Comparison of ENCODE assay signal across 1 cellular context in the genomic region with DNA sequence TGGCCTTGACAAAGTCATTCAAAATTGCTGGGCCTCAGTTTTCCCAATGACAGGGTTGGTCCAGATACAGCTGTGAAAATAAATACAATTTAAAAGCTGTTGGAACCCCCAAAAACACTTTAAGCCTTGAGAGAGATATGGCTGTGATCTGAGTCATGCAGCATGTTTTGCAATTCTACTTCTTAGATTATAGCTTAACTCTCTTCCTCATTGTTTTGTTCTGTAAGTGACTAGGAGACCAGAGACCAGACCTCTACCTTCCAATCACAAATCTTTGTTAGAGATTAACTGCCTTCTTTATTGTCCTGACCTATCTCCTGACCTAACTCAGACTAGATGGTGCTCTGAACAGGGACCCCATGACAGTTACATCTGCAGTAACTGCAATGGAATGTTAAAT.
TF ChIP-seq lines count a peak whose summit lies in the region.

No MANE protein-coding gene starts in this region.

TF ChIP-seq in H1, 55 proteins besides CTCF, POLR2A, EP300 and RAD21:
- no peak for TF ChIP-seq TCF12 (IDR thresholded peaks at IDR 0.05; ENCODE audit: low read depth, low read length)
- TF ChIP-seq EGR1 (IDR thresholded peaks at IDR 0.05; ENCODE audit: borderline replicate concordance, low read depth, low read length), result no peak
- no peak for TF ChIP-seq KDM5A (IDR thresholded peaks at IDR 0.05; ENCODE audit: low read length)
- no peak for TF ChIP-seq SRF (IDR thresholded peaks at IDR 0.05; ENCODE audit: low read depth, low read length)
- TF ChIP-seq EZH2 (IDR thresholded peaks at IDR 0.05; ENCODE audit: low read depth, low read length, severe bottlenecking), result no peak
- TF ChIP-seq TEAD4 (IDR thresholded peaks at IDR 0.05; ENCODE audit: low read depth, low read length), result no peak
- TF ChIP-seq BRCA1 (IDR thresholded peaks at IDR 0.05; ENCODE audit: low read depth, low read length), result no peak
- TF ChIP-seq KDM4A (IDR thresholded peaks at IDR 0.05; ENCODE audit: low read depth, low read length, severe bottlenecking), result no peak
- TF ChIP-seq SIN3A (conservative IDR thresholded peaks at IDR 0.05 in 1 of 2, IDR thresholded peaks at IDR 0.05 in 1 of 2; ENCODE audit: low read depth in 1 of 2, low read length in 2 of 2), result no peak
- no peak for TF ChIP-seq SP4 (IDR thresholded peaks at IDR 0.05; ENCODE audit: low read length)
- TF ChIP-seq NRF1 (IDR thresholded peaks at IDR 0.05; ENCODE audit: low read depth, low read length), result no peak
- no peak for TF ChIP-seq JUN (IDR thresholded peaks at IDR 0.05; ENCODE audit: low read depth, low read length)
- TF ChIP-seq RXRA (IDR thresholded peaks at IDR 0.05; ENCODE audit: insufficient read depth, low read depth, low read length), result no peak
- TF ChIP-seq POLR2AphosphoS5 (IDR thresholded peaks at IDR 0.05; ENCODE audit: low read depth, low read length), result no peak
- no peak for TF ChIP-seq GABPA (IDR thresholded peaks at IDR 0.05; ENCODE audit: borderline replicate concordance, insufficient read depth, low read length)
- no peak for TF ChIP-seq GTF2F1 (IDR thresholded peaks at IDR 0.05; ENCODE audit: borderline replicate concordance, low read depth, low read length)
